ENCODE assay signal across 1 cellular context in the genomic region with DNA sequence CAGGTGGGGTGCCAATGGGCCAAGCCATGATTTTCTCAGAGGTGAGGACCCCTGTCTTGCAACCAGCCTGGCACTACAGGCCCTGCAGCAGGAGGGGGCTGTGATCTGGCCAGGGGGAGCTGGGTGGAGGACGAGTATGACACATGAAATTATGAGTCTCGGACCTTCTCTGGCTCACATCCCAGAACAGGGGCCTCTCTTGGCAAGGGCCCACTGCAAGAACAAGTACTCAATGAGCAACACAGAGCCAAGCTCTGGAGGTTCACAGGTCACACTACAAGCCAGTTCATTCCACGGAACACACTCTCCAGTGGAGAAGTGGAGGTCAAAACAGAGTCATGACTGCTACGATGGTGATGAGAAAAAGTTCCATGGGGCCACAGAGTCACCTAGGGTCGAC.
TF ChIP-seq lines count a peak whose summit lies in the region.

No MANE protein-coding gene starts in this region.

TF ChIP-seq in IMR-90, 13 proteins besides CTCF, POLR2A, EP300 and RAD21:
- TF ChIP-seq CHD1 (IDR thresholded peaks at IDR 0.05; ENCODE audit: low read depth, low read length) = no peak
- TF ChIP-seq, protein P1, sequence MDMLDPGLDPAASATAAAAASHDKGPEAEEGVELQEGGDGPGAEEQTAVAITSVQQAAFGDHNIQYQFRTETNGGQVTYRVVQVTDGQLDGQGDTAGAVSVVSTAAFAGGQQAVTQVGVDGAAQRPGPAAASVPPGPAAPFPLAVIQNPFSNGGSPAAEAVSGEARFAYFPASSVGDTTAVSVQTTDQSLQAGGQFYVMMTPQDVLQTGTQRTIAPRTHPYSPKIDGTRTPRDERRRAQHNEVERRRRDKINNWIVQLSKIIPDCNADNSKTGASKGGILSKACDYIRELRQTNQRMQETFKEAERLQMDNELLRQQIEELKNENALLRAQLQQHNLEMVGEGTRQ (IDR thresholded peaks at IDR 0.05; ENCODE audit: low read depth, low read length) = no peak
- no peak for TF ChIP-seq MAZ (IDR thresholded peaks at IDR 0.05; ENCODE audit: borderline replicate concordance, low read depth, low read length)
- TF ChIP-seq NFE2L2 (IDR thresholded peaks at IDR 0.05; ENCODE audit: low read depth, low read length) = no peak
- no peak for TF ChIP-seq BHLHE40 (IDR thresholded peaks at IDR 0.05; ENCODE audit: low read depth, low read length)
- TF ChIP-seq FOS (IDR thresholded peaks at IDR 0.05; ENCODE audit: low read depth, low read length) = no peak
- no peak for TF ChIP-seq SMC3 (IDR thresholded peaks at IDR 0.05; ENCODE audit: low read depth, low read length)
- TF ChIP-seq RFX5 (IDR thresholded peaks at IDR 0.05; ENCODE audit: low read depth, low read length) = no peak
- TF ChIP-seq CEBPB (IDR thresholded peaks at IDR 0.05; ENCODE audit: low read depth, low read length) = no peak
- TF ChIP-seq RCOR1 (IDR thresholded peaks at IDR 0.05; ENCODE audit: insufficient replicate concordance, low read length) = no peak
- TF ChIP-seq MAFK (IDR thresholded peaks at IDR 0.05; ENCODE audit: low read depth, low read length) = no peak
- TF ChIP-seq ELK1 (IDR thresholded peaks at IDR 0.05; ENCODE audit: borderline replicate concordance, low read depth, low read length) = no peak
- TF ChIP-seq MXI1 (IDR thresholded peaks at IDR 0.05; ENCODE audit: borderline replicate concordance, low read depth, low read length) = no peak
TF ChIP-seq in IMR-90: peak in this region for 0.
